In the genomic region with DNA sequence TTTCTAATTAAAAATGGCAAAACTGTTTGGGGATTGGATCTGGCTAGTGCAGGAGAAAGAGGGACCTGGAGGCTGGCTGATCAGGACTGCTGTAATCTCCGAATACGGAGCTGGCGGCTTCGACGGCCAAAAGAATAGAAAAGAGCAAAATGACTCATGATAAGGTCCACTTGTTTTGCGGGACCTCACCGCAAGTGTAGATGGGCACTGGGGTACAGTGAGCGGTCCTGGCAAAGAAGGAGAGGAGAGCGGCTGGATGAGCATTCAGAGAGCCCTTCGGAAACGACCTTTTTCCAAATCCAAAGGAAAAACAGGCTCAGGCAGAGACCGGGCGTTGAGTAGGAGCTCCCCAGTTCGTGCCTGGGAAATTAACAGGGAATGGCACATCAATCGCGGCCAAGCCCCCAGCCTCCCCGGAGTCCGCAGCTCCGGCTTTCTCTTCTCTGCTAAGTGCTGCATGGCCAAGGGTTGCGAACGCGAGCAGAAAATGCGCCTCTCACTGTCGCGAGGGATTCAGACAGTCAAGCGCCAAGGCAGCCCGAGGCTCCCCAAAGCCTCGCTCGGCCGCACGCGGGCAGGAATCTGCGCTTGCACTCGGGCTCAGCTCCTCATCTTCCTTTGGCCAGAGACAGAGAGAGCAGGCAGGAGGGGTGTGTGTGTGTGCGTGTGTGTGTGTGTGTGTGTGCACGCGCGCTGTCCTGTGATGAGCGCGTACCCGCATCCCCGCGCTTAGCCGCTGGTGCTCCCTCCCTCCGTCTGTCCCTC, we compare ENCODE assay signal across 11 cellular contexts. TPM values are rescaled to one million over a fixed set of nuclear protein-coding genes. Genes with fewer than 3 reads are reported as not detected.
DNase-seq lines count a peak whose midpoint lies in the region; ATAC-seq and TF ChIP-seq lines count a peak whose summit lies in the region.
"Had no signal": no experiment of that assay in that cellular context is flagged by ENCODE, and none has a peak within 500 bp of the region (broad histone marks: within the 10 kb centered on the region; RNA-seq: fewer than 3 reads in every experiment).

No MANE protein-coding gene starts in this region.

- H3K4me1 Mint-ChIP-seq in activated naive CD8-positive, alpha-beta T cell treated with anti-CD3 and anti-CD28 coated beads for 36 hours: peaks cover 2% of the 10 kb centered on the region
- no peaks in the 10 kb centered on the region for H3K4me1 Mint-ChIP-seq in HFFc6 (ENCODE audit: low read depth)

- peak overlapping the region; percentile 81 for H3K4me2 ChIP-seq in smooth muscle cell

- TF ChIP-seq CTCF in smooth muscle cell (IDR thresholded peaks at IDR 0.05; ENCODE audit: borderline replicate concordance, insufficient read depth, poor library complexity, severe bottlenecking) (no peak), HFFc6 (IDR thresholded peaks at IDR 0.05) (no peak)

- ATAC-seq in HG03571 (IDR thresholded peaks at IDR 0.05; ENCODE audit: unreplicated experiment): no peak

- H3K9me3 ChIP-seq in HUES6 (ENCODE audit: control insufficient read depth, insufficient read depth, low read depth, low read length) (no peaks in the 10 kb centered on the region), smooth muscle cell (replicated peaks; ENCODE audit: low read depth) (no peaks in the 10 kb centered on the region)
- H3K9me3 ChIP-seq: pancreas had no signal

- H3K4me3 ChIP-seq in HUES6 (ENCODE audit: low read depth, low read length): peak overlapping the region; percentile 81
- peak overlapping the region; percentile 50 for H3K4me3 ChIP-seq in smooth muscle cell

- no peak overlapping the region for H3K4me3 Mint-ChIP-seq in activated naive CD8-positive, alpha-beta T cell treated with anti-CD3 and anti-CD28 coated beads for 36 hours
- no peak overlapping the region for H3K4me3 Mint-ChIP-seq in HFFc6

- H3K4me1 ChIP-seq in HUES6 (ENCODE audit: control insufficient read depth, insufficient read depth, low read length) (peaks cover 9% of the 10 kb centered on the region; the same call in 1 of the 2 replicates), smooth muscle cell (ENCODE audit: low read depth) (peaks cover 9% of the 10 kb centered on the region)
- H3K4me1 ChIP-seq: pancreas had no signal

- H3K27me3 Mint-ChIP-seq in activated naive CD8-positive, alpha-beta T cell treated with anti-CD3 and anti-CD28 coated beads for 36 hours: peaks cover 39% of the 10 kb centered on the region
- peaks cover 3% of the 10 kb centered on the region; the same call in 1 of the 2 replicates for H3K27me3 Mint-ChIP-seq in HFFc6 (ENCODE audit: insufficient read depth)

- no peaks in the 10 kb centered on the region for H4K20me1 ChIP-seq in smooth muscle cell (ENCODE audit: low read depth)

- no peaks in the 10 kb centered on the region for H3F3A ChIP-seq in smooth muscle cell (ENCODE audit: low read depth)

- H3K9ac ChIP-seq in HUES6 (ENCODE audit: low read length) (peak overlapping the region; percentile 20), smooth muscle cell (ENCODE audit: low read depth) (no peak overlapping the region)

- DNase-seq in astrocyte of the hippocampus (ENCODE audit: low read depth, low spot score): peak; percentile 46
- peak; percentile 27 for DNase-seq in iPS-NIHi7 (ENCODE audit: extremely low spot score)
- DNase-seq in smooth muscle cell (lab: John Stamatoyannopoulos, UW; ENCODE audit: unreplicated experiment): peak; percentile 3
- no peak for DNase-seq in activated naive CD8-positive, alpha-beta T cell treated with anti-CD3 and anti-CD28 coated beads for 36 hours
- no peak for DNase-seq in HFFc6
- DNase-seq: NCI-H1930; stimulated activated CD8-positive, alpha-beta memory T cell treated with anti-CD3 and anti-CD28 coated beads, Interleukin-4, amount 100 ng/mL, for 48 hours had no signal

- no peaks in the 10 kb centered on the region for H3K36me3 Mint-ChIP-seq in activated naive CD8-positive, alpha-beta T cell treated with anti-CD3 and anti-CD28 coated beads for 36 hours
- no peaks in the 10 kb centered on the region; the same call in 1 of the 2 replicates for H3K36me3 Mint-ChIP-seq in HFFc6 (ENCODE audit: low read depth)

- peaks cover 4% of the 10 kb centered on the region for H3K9me3 Mint-ChIP-seq in activated naive CD8-positive, alpha-beta T cell treated with anti-CD3 and anti-CD28 coated beads for 36 hours
- H3K9me3 Mint-ChIP-seq in HFFc6: peaks cover 35% of the 10 kb centered on the region

- 2% methylated on average over 40 of the region's 45 CpGs for WGBS in smooth muscle cell (ENCODE audit: low lambda C conversion rate)

- H3K36me3 ChIP-seq in HUES6 (ENCODE audit: control insufficient read depth, insufficient read depth, low read length) (no peaks in the 10 kb centered on the region), smooth muscle cell (ENCODE audit: low read depth) (no peaks in the 10 kb centered on the region)
- H3K36me3 ChIP-seq: pancreas had no signal

- no peaks in the 10 kb centered on the region for H3K79me2 ChIP-seq in smooth muscle cell (ENCODE audit: low read depth)

- H2AFZ ChIP-seq in smooth muscle cell (ENCODE audit: low read depth): peak overlapping the region; percentile 84

- H3K27ac Mint-ChIP-seq in activated naive CD8-positive, alpha-beta T cell treated with anti-CD3 and anti-CD28 coated beads for 36 hours: no peak overlapping the region
- H3K27ac Mint-ChIP-seq in HFFc6: no peak overlapping the region

- H3K27me3 ChIP-seq in HUES6 (ENCODE audit: control insufficient read depth, insufficient read depth, low read length): peaks cover 55% of the 10 kb centered on the region
- peaks cover 68% of the 10 kb centered on the region for H3K27me3 ChIP-seq in smooth muscle cell (ENCODE audit: low read depth)

- H3K27ac ChIP-seq in HUES6 (ENCODE audit: low read depth, low read length) (no peak overlapping the region), smooth muscle cell (ENCODE audit: low read depth) (no peak overlapping the region)
- H3K27ac ChIP-seq: pancreas had no signal

RNA-seq across cellular contexts. Expression of a gene that starts 1.8 kb away (rescaled TPM):
- not detected in 2 replicates for total RNA-seq in smooth muscle cell
- polyA plus RNA-seq in smooth muscle cell: not detected in 2 replicates
- not detected for total RNA-seq in activated naive CD8-positive, alpha-beta T cell treated with anti-CD3 and anti-CD28 coated beads for 36 hours
- total RNA-seq in HFFc6 (2021; fragmentation: NEBNext Ultra II Directional; extraction: Animal tissue kit (Norgen Biotek cat#: 25700)): not detected
- total RNA-seq: G401 had no signal

Comparison
In these comparisons a context has a peak if more than half of its experiments do, and no peak if none do; other contexts are left out.
1. DNase-seq: peak in astrocyte of the hippocampus (single experiment), iPS-NIHi7 (single experiment) and smooth muscle cell (single experiment); none in activated naive CD8-positive, alpha-beta T cell treated with anti-CD3 and anti-CD28 coated beads for 36 hours (single experiment) and HFFc6 (single experiment).